31 cellular contexts compared by ENCODE assay signal in the genomic region with DNA sequence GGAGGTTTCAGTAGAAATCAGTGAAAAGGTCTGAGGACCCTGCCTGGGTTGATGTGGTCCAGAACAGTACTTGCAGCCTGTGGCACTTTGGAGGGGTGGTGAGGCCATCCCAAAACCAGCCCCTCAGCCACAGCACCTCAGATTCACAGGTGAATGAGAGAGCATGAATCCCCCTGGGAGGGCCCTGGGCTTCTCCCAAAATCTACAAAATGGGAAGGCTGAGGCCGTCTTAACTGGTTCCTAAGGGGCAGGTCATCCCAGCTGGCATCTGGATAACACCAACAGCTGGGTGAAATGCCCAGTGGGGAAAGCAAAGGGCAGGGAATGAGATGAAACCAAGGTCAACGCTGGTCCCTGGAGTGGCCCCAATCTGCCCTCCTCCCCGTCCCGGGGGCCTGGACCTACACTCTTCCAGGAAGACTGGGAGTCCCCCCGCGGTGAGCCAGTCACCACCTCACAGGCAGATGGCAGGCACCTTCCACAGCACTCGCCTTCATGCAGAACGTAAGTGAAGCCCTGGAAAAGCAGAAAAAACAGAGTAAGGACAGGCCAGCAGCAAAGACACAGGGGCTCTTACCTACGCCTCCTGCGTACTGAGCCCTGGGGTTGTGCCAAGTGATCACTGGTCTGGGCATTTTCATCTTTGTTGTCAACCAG. TPM values are rescaled to one million over a fixed set of nuclear protein-coding genes. Genes with fewer than 3 reads are reported as not detected.
"Had no signal": no experiment of that assay in that cellular context is flagged by ENCODE, and none has a peak within 500 bp of the region (broad histone marks: within the 10 kb centered on the region; RNA-seq: fewer than 3 reads in every experiment).

No MANE protein-coding gene starts in this region.

- H3K4me1 Mint-ChIP-seq: activated B cell treated with CpG ODN at 0.5 μM for 24 hours; activated naive CD4-positive, alpha-beta T cell treated with anti-CD3 and anti-CD28 coated beads, Interleukin-2, amount 10 ng/mL, durations not matched to agents 7 days and 5 days; activated naive CD8-positive, alpha-beta T cell treated with anti-CD3 and anti-CD28 coated beads, Interleukin-2, amount 10 ng/mL, durations not matched to agents 7 days and 5 days; activated T-helper 17 cell treated with anti-CD3 and anti-CD28 coated beads, Interleukin-2, amount 50 U/mL, for 72 hours; brain; T-helper 17 cell had no signal

- H3K27me3 ChIP-seq: ascending aorta, breast epithelium, cardiac muscle cell had no signal

- H3K4me1 ChIP-seq: ascending aorta, breast epithelium had no signal

- H3K36me3 Mint-ChIP-seq: activated naive CD4-positive, alpha-beta T cell treated with anti-CD3 and anti-CD28 coated beads, Interleukin-2, amount 10 ng/mL, durations not matched to agents 7 days and 5 days; activated naive CD4-positive, alpha-beta T cell treated with anti-CD3 and anti-CD28 coated beads, Interleukin-2, amount 50 U/mL, for 72 hours; activated naive CD8-positive, alpha-beta T cell treated with anti-CD3 and anti-CD28 coated beads, Interleukin-2, amount 10 ng/mL, durations not matched to agents 7 days and 5 days; brain had no signal

- DNase-seq: activated B cell treated with CpG ODN at 0.5 μM for 24 hours; activated CD4-positive, alpha-beta T cell treated with anti-CD3 and anti-CD28 coated beads for 48 hours; activated CD4-positive, alpha-beta T cell treated with anti-CD3 and anti-CD28 coated beads, Interleukin-2, amount 50 U/mL, for 1 hour; activated CD4-positive, alpha-beta T cell treated with anti-CD3 and anti-CD28 coated beads, Interleukin-2, amount 50 U/mL, for 48 hours; activated CD8-positive, alpha-beta memory T cell treated with anti-CD3 and anti-CD28 coated beads for 24 hours; activated CD8-positive, alpha-beta T cell treated with anti-CD3 and anti-CD28 coated beads for 36 hours; activated effector memory CD4-positive, alpha-beta T cell treated with anti-CD3 and anti-CD28 coated beads, Interleukin-2, amount 50 U/mL, for 16 hours; activated naive CD4-positive, alpha-beta T cell treated with anti-CD3 and anti-CD28 coated beads, Interleukin-2, amount 10 ng/mL, durations not matched to agents 7 days and 5 days; activated naive CD8-positive, alpha-beta T cell treated with anti-CD3 and anti-CD28 coated beads, Interleukin-2, amount 10 ng/mL, durations not matched to agents 7 days and 5 days; activated T-cell treated with anti-CD3 and anti-CD28 coated beads, Interleukin-2, amount 50 U/mL, for 4 hours; central memory CD4-positive, alpha-beta T cell; cerebellar nuclear complex; dorsolateral prefrontal cortex; effector CD4-positive, alpha-beta T cell; effector memory CD8-positive, alpha-beta T cell; foreskin fibroblast; T-helper 1 cell; T-helper 17 cell; T1000; WERI-Rb-1 had no signal

- ATAC-seq: activated CD4-positive, CD25-positive, alpha-beta regulatory T cell treated with anti-CD3 and anti-CD28 coated beads, Interleukin-2, amount 50 U/mL, for 24 hours; activated CD8-positive, alpha-beta T cell treated with anti-CD3 and anti-CD28 coated beads for 36 hours; activated naive CD4-positive, alpha-beta T cell treated with anti-CD3 and anti-CD28 coated beads, Interleukin-2, amount 50 U/mL, for 72 hours; activated T-cell treated with anti-CD3 and anti-CD28 coated beads, Interleukin-2, amount 50 U/mL, for 4 hours; activated T-helper 17 cell treated with anti-CD3 and anti-CD28 coated beads, Interleukin-2, amount 50 U/mL, for 72 hours; effector memory CD8-positive, alpha-beta T cell; T-helper 17 cell had no signal

- H3K4me3 ChIP-seq: ascending aorta, breast epithelium, cardiac muscle cell, coronary artery, dorsolateral prefrontal cortex had no signal

- H3K27ac Mint-ChIP-seq: activated B cell treated with CpG ODN at 0.5 μM for 24 hours; activated CD8-positive, alpha-beta T cell treated with anti-CD3 and anti-CD28 coated beads for 36 hours; activated naive CD4-positive, alpha-beta T cell treated with anti-CD3 and anti-CD28 coated beads, Interleukin-2, amount 10 ng/mL, durations not matched to agents 7 days and 5 days; activated naive CD8-positive, alpha-beta T cell treated with anti-CD3 and anti-CD28 coated beads, Interleukin-2, amount 10 ng/mL, durations not matched to agents 7 days and 5 days; activated T-helper 17 cell treated with anti-CD3 and anti-CD28 coated beads, Interleukin-2, amount 50 U/mL, for 72 hours; brain; dendritic cell treated with granulocyte-macrophage colony-stimulating factor and Interleukin-4, amounts not matched to agents 40 ng/mL and 50 ng/mL, for 4 days; effector memory CD8-positive, alpha-beta T cell; T-helper 2 cell treated with Interferon-gamma antibody and Interleukin-4, amounts not matched to agents 5 μg/mL and 100 μg/mL, for 36 hours had no signal

- H3K9me3 ChIP-seq: ascending aorta, breast epithelium had no signal

- H3K27ac ChIP-seq: ascending aorta, breast epithelium, cardiac muscle cell, coronary artery, dorsolateral prefrontal cortex, epithelial cell of prostate, WERI-Rb-1 had no signal

- H3K9me3 Mint-ChIP-seq: activated B cell treated with CpG ODN at 0.5 μM for 24 hours; activated CD8-positive, alpha-beta T cell treated with anti-CD3 and anti-CD28 coated beads for 36 hours; activated naive CD4-positive, alpha-beta T cell treated with anti-CD3 and anti-CD28 coated beads, Interleukin-2, amount 10 ng/mL, durations not matched to agents 7 days and 5 days; activated naive CD4-positive, alpha-beta T cell treated with anti-CD3 and anti-CD28 coated beads, Interleukin-2, amount 50 U/mL, for 72 hours; activated naive CD8-positive, alpha-beta T cell treated with anti-CD3 and anti-CD28 coated beads, Interleukin-2, amount 10 ng/mL, durations not matched to agents 7 days and 5 days; activated T-cell treated with anti-CD3 and anti-CD28 coated beads, Interleukin-2, amount 50 U/mL, for 4 hours; activated T-helper 17 cell treated with anti-CD3 and anti-CD28 coated beads, Interleukin-2, amount 50 U/mL, for 72 hours; brain; dendritic cell treated with granulocyte-macrophage colony-stimulating factor and Interleukin-4, amounts not matched to agents 40 ng/mL and 50 ng/mL, for 4 days; effector memory CD8-positive, alpha-beta T cell; T-helper 2 cell treated with Interferon-gamma antibody and Interleukin-4, amounts not matched to agents 5 μg/mL and 100 μg/mL, for 36 hours had no signal

- H3K4me3 Mint-ChIP-seq: activated B cell treated with CpG ODN at 0.5 μM for 24 hours; activated CD8-positive, alpha-beta T cell treated with anti-CD3 and anti-CD28 coated beads for 36 hours; activated naive CD4-positive, alpha-beta T cell treated with anti-CD3 and anti-CD28 coated beads, Interleukin-2, amount 10 ng/mL, durations not matched to agents 7 days and 5 days; activated naive CD8-positive, alpha-beta T cell treated with anti-CD3 and anti-CD28 coated beads, Interleukin-2, amount 10 ng/mL, durations not matched to agents 7 days and 5 days; activated T-cell treated with anti-CD3 and anti-CD28 coated beads, Interleukin-2, amount 50 U/mL, for 4 hours; activated T-helper 17 cell treated with anti-CD3 and anti-CD28 coated beads, Interleukin-2, amount 50 U/mL, for 72 hours; brain; dendritic cell treated with granulocyte-macrophage colony-stimulating factor and Interleukin-4, amounts not matched to agents 40 ng/mL and 50 ng/mL, for 4 days; effector memory CD8-positive, alpha-beta T cell; T-helper 17 cell; T-helper 2 cell treated with Interferon-gamma antibody and Interleukin-4, amounts not matched to agents 5 μg/mL and 100 μg/mL, for 36 hours had no signal

- H3K27me3 Mint-ChIP-seq: activated CD8-positive, alpha-beta T cell treated with anti-CD3 and anti-CD28 coated beads for 36 hours had no signal

- H3K36me3 ChIP-seq: ascending aorta, breast epithelium, cardiac muscle cell, WERI-Rb-1 had no signal

RNA-seq across cellular contexts. Expression of gene ANO2, which starts 26.3 kb away (rescaled TPM):
- total RNA-seq: activated B cell treated with CpG ODN at 0.5 μM for 24 hours; activated CD8-positive, alpha-beta T cell treated with anti-CD3 and anti-CD28 coated beads for 36 hours; activated naive CD4-positive, alpha-beta T cell treated with anti-CD3 and anti-CD28 coated beads, Interleukin-2, amount 50 U/mL, for 72 hours; activated naive CD8-positive, alpha-beta T cell treated with anti-CD3 and anti-CD28 coated beads, Interleukin-2, amount 10 ng/mL, durations not matched to agents 7 days and 5 days; activated T-cell treated with anti-CD3 and anti-CD28 coated beads, Interleukin-2, amount 50 U/mL, for 4 hours; activated T-helper 17 cell treated with anti-CD3 and anti-CD28 coated beads, Interleukin-2, amount 50 U/mL, for 72 hours had no signal
- polyA plus RNA-seq: cardiac muscle cell had no signal
